Comparison of ENCODE assay signal across 8 cellular contexts in genomic region chr10:86261933-86262665, GRCh38.
DNase-seq lines count a peak whose midpoint lies in the region; ATAC-seq, FAIRE-seq and TF ChIP-seq lines count a peak whose summit lies in the region.

No MANE protein-coding gene starts in this region.

- H3K9me3 ChIP-seq in SU-DHL-6 (ENCODE audit: insufficient read depth, low read length): no peaks in the 10 kb centered on the region

- no peaks in the 10 kb centered on the region for H3F3A ChIP-seq in SU-DHL-6 (ENCODE audit: insufficient read depth)

- H4K20me1 ChIP-seq in SU-DHL-6 (ENCODE audit: low read depth, low read length): no peaks in the 10 kb centered on the region

- no peaks in the 10 kb centered on the region for H3K79me2 ChIP-seq in SU-DHL-6 (ENCODE audit: insufficient read depth, low read length)

- H3K9me2 ChIP-seq in SU-DHL-6 (replicated peaks; ENCODE audit: insufficient read depth, low read length): no peaks in the 10 kb centered on the region

- no peaks in the 10 kb centered on the region for H3K27me3 ChIP-seq in SU-DHL-6 (ENCODE audit: low read length)
- no peaks in the 10 kb centered on the region for H3K27me3 ChIP-seq in layer of hippocampus (ENCODE audit: control insufficient read depth, insufficient read depth, low read length)

- TF ChIP-seq CTCF in D721Med (IDR thresholded peaks at IDR 0.05; ENCODE audit: insufficient read depth, missing control alignments): peak; percentile 46
- peak; percentile 62 for TF ChIP-seq CTCF in SU-DHL-6 (IDR thresholded peaks at IDR 0.05; ENCODE audit: insufficient read depth, low read length, poor library complexity, severe bottlenecking)

- no peak overlapping the region for H3K4me3 ChIP-seq in SU-DHL-6 (ENCODE audit: insufficient read depth, low read length, poor library complexity, severe bottlenecking)

- FAIRE-seq in D721Med (lab: Jason Lieb, UNC): no peak

- H3K4me2 ChIP-seq in SU-DHL-6 (ENCODE audit: low read depth, low read length, poor library complexity, severe bottlenecking): peak overlapping the region; percentile 14

- H3K36me3 ChIP-seq in SU-DHL-6 (ENCODE audit: low read length): no peaks in the 10 kb centered on the region

- ATAC-seq in GM18517 (IDR thresholded peaks at IDR 0.05; ENCODE audit: unreplicated experiment): peak; percentile 51
- peak; percentile 76 for ATAC-seq in HG03442 (IDR thresholded peaks at IDR 0.05; ENCODE audit: unreplicated experiment)

- H3K9ac ChIP-seq in SU-DHL-6 (ENCODE audit: low read length): no peak overlapping the region

- H3K27ac ChIP-seq in SU-DHL-6 (ENCODE audit: low read depth, low read length): no peak overlapping the region
- peak overlapping the region; percentile 91 for H3K27ac ChIP-seq in layer of hippocampus (ENCODE audit: low read depth, low read length)

- H2AFZ ChIP-seq in SU-DHL-6 (ENCODE audit: low read depth, low read length, severe bottlenecking): no peak overlapping the region

- no peak for DNase-seq in D721Med (ENCODE audit: insufficient read length, low spot score)
- DNase-seq in DMS114 treated with DMSO at 0.1 percent for 48 hours (lab: John Stamatoyannopoulos, UW; ENCODE audit: unreplicated experiment): no peak
- no peak for DNase-seq in foreskin melanocyte
- DNase-seq in H4 (ENCODE audit: low spot score): no peak
